ENCODE assay signal across 13 cellular contexts in the genomic region with DNA sequence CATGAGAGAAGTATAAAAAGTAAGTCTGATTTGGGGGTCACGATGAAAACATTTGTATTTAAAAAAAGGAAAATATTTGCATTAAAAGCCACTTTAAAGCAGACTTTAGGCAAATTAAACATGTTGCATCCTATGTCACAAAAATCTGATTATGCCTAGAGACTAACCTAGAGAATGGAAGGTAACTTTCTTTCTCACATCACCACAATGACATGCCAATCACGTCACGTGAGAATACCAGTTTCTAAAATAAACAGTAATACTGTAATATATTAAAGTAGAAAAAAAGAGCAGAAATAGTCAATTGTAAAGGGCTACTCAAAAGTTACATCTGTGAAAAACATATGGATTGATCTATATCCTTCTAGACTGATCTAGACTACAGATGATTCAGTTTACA. TPM values are rescaled to one million over a fixed set of nuclear protein-coding genes. Genes with fewer than 3 reads are reported as not detected.
DNase-seq lines count a peak whose midpoint lies in the region; ATAC-seq, FAIRE-seq and TF ChIP-seq lines count a peak whose summit lies in the region.
"Had no signal": no experiment of that assay in that cellular context is flagged by ENCODE, and none has a peak within 500 bp of the region (broad histone marks: within the 10 kb centered on the region; RNA-seq: fewer than 3 reads in every experiment).

No MANE protein-coding gene starts in this region.

- H3K27ac ChIP-seq in HepG2 (ENCODE audit: extremely low read length, insufficient read depth, low read length) (no peak overlapping the region), right lobe of liver (no peak overlapping the region), astrocyte (ENCODE audit: low read depth, low read length) (no peak overlapping the region), lower lobe of right lung (no peak overlapping the region)

- TF ChIP-seq EP300 in HepG2 (IDR thresholded peaks at IDR 0.05; ENCODE audit: low read depth in 2 of 2, low read length in 2 of 2) (no peak), HepG2 (CRISPR knock-in tag; IDR thresholded peaks at IDR 0.05; ENCODE audit: borderline replicate concordance) (no peak)

- peaks cover 81% of the 10 kb centered on the region for H3K79me2 ChIP-seq in HepG2 (ENCODE audit: insufficient read depth, low read length)
- H3K79me2 ChIP-seq in astrocyte (ENCODE audit: insufficient read depth, low read length): peaks cover 83% of the 10 kb centered on the region

- no TSS peak for BruUV-seq in HepG2 (replicated peaks; lab: Mats Ljungman, UMichigan)

- H3K9me3 ChIP-seq in HepG2 (ENCODE audit: low read length) (no peaks in the 10 kb centered on the region), right lobe of liver (no peaks in the 10 kb centered on the region), astrocyte (ENCODE audit: insufficient read depth, low read depth, low read length) (no peaks in the 10 kb centered on the region), lower lobe of right lung (no peaks in the 10 kb centered on the region)

- in situ Hi-C loops in HepG2 (cut with HindIII; ENCODE audit: extremely low pct_ligation_motif_present, low pct_unique_long_range_greater_than_20kb) (no loop called here), KBM-7 (cut with MboI; ENCODE audit: low pct_unique_long_range_greater_than_20kb, low sequenced_read_pairs) (no loop called here)

- H3K4me1 Mint-ChIP-seq in astrocyte (ENCODE audit: low read depth, unreplicated experiment): peaks cover 38% of the 10 kb centered on the region

- H3K4me2 ChIP-seq in HepG2 (ENCODE audit: low read depth, low read length) (peak overlapping the region; percentile 76; the same call in 1 of the 2 replicates), astrocyte (ENCODE audit: low read length) (peak overlapping the region; percentile 91)

- no peak for ATAC-seq in HepG2
- ATAC-seq in right lobe of liver: no peak
- no peak for ATAC-seq in lower lobe of right lung

- no peak for TF ChIP-seq RAD21 in HepG2 (CRISPR knock-in tag; IDR thresholded peaks at IDR 0.05)

- CTCF ChIA-PET in HepG2 (lab: Yijun Ruan, JAX; ENCODE audit: low intra/inter-chr PET ratio, low total read pairs): no interaction called here

- H3K27me3 Mint-ChIP-seq in astrocyte (ENCODE audit: low read depth, unreplicated experiment): no peaks in the 10 kb centered on the region

- intact Hi-C loops in HepG2 (cut with micrococcal nuclease; ENCODE audit: unreplicated experiment) (loop anchor here (5.0 kb wide), 1 partner anchor 156 kb away; no protein-coding TSS in a partner anchor), right lobe of liver (cut with DNase I) (no loop called here), lower lobe of right lung (cut with DNase I) (no loop called here)

- no peak for DNase-seq in HepG2 (ENCODE audit: low spot score)
- DNase-seq in right lobe of liver: no peak
- DNase-seq in astrocyte (ENCODE audit: low read depth): no peak
- DNase-seq in lower lobe of right lung: no peak
- no peak for DNase-seq in KBM-7
- no peak for DNase-seq in NCI-H2196 treated with DMSO at 0.1 percent for 48 hours (lab: John Stamatoyannopoulos, UW; ENCODE audit: unreplicated experiment)
- DNase-seq in mucosa of gallbladder (ENCODE audit: low spot score): no peak
- no peak for DNase-seq in Ammon's horn (ENCODE audit: low spot score)
- DNase-seq: GDM1, NCI-H226, small intestine had no signal

- POLR2A ChIA-PET in HepG2 (lab: Yijun Ruan, JAX): no interaction called here

- no peaks in the 10 kb centered on the region for H3K36me3 Mint-ChIP-seq in astrocyte (ENCODE audit: low read depth, unreplicated experiment)

- H3K4me3 Mint-ChIP-seq in astrocyte (ENCODE audit: unreplicated experiment): peak overlapping the region; percentile 97

- TF ChIP-seq CTCF in HepG2 (CRISPR knock-in tag; IDR thresholded peaks at IDR 0.05) (no peak), right lobe of liver (IDR thresholded peaks at IDR 0.05) (no peak), astrocyte (IDR thresholded peaks at IDR 0.05; ENCODE audit: insufficient read depth, low read depth, low read length) (no peak), lower lobe of right lung (IDR thresholded peaks at IDR 0.05) (no peak)

- H4K20me1 ChIP-seq in HepG2 (ENCODE audit: insufficient read depth, low read length) (peaks cover 53% of the 10 kb centered on the region), astrocyte (ENCODE audit: insufficient read depth, low read length) (peaks cover 61% of the 10 kb centered on the region)

- WGBS in HepG2 (ENCODE audit: low lambda C conversion rate): 89% methylated on average over 3 of the region's 3 CpGs
- WGBS in right lobe of liver (ENCODE audit: insufficient coverage, low coverage, low lambda C conversion rate, missing lambda C conversion rate): 42% methylated on average over 3 of the region's 3 CpGs

- H2AFZ ChIP-seq in HepG2 (ENCODE audit: low read length) (no peak overlapping the region), astrocyte (ENCODE audit: low read depth, low read length) (no peak overlapping the region)

- FAIRE-seq in HepG2 (lab: Jason Lieb, UNC) (no peak), astrocyte (lab: Jason Lieb, UNC) (no peak)
- FAIRE-seq: RCC 7860, small intestine had no signal

- H3K27me3 ChIP-seq in HepG2 (ENCODE audit: control insufficient read depth in 1 of 2, insufficient read depth in 2 of 2, low read length in 2 of 2) (no peaks in the 10 kb centered on the region; a peak in 1 of 5 replicates), right lobe of liver (no peaks in the 10 kb centered on the region), astrocyte (ENCODE audit: insufficient read depth, low read length) (no peaks in the 10 kb centered on the region), lower lobe of right lung (ENCODE audit: low read depth) (no peaks in the 10 kb centered on the region)

- H3K4me1 ChIP-seq in HepG2 (ENCODE audit: insufficient read depth, low read length) (peaks cover 74% of the 10 kb centered on the region), right lobe of liver (peaks cover 4 to 57% (median 13%) of the 10 kb centered on the region in 4 donors), astrocyte (ENCODE audit: insufficient read depth, low read length) (peaks cover 37% of the 10 kb centered on the region), lower lobe of right lung (peaks cover 79% of the 10 kb centered on the region)

- H3K9ac ChIP-seq in HepG2 (ENCODE audit: insufficient read depth, low read depth, low read length) (no peak overlapping the region), astrocyte (ENCODE audit: low read length) (no peak overlapping the region)

- H3K9me3 Mint-ChIP-seq in astrocyte (ENCODE audit: unreplicated experiment): no peaks in the 10 kb centered on the region

- H3K4me3 ChIP-seq in HepG2 (replicated peaks in 1 of 3; ENCODE audit: insufficient read depth in 1 of 3, low read depth in 2 of 3, low read length in 3 of 3) (peak overlapping the region in 2 of 3 experiments; percentile 12 to 31; a peak in 2 of 6 replicates), right lobe of liver (no peak overlapping the region), astrocyte (ENCODE audit: insufficient read depth, low read depth, low read length) (no peak overlapping the region), lower lobe of right lung (peak overlapping the region; percentile 90)

- H3K36me3 ChIP-seq in HepG2 (replicated peaks in 1 of 2; ENCODE audit: control insufficient read depth in 1 of 2, insufficient read depth in 2 of 2, low read length in 2 of 2) (no peaks in the 10 kb centered on the region), right lobe of liver (no peaks in the 10 kb centered on the region), astrocyte (ENCODE audit: insufficient read depth, low read length) (no peaks in the 10 kb centered on the region), lower lobe of right lung (no peaks in the 10 kb centered on the region)

- TF ChIP-seq POLR2A in HepG2 (IDR thresholded peaks at IDR 0.05; ENCODE audit: insufficient read depth in 1 of 2, low read depth in 2 of 2, low read length in 2 of 2) (no peak), right lobe of liver (IDR thresholded peaks at IDR 0.05) (no peak)

- H3K27ac Mint-ChIP-seq in astrocyte (ENCODE audit: unreplicated experiment): no peak overlapping the region

RNA-seq across cellular contexts. Expression of gene CHIC2, which starts 3.3 kb away (rescaled TPM):
- 16.6 and 17.2 TPM in 2 replicates for total RNA-seq in HepG2 (2016; rRNA removed; fragmentation: Illumina TruSeq; extraction: Trizol)
- total RNA-seq in HepG2 (2016; cell fraction: cytosol; rRNA removed; fragmentation: Illumina TruSeq; extraction: Trizol; ENCODE audit: low read depth): 27.0 and 31.5 TPM in 2 replicates
- 18.8 and 19.3 TPM in 2 replicates for total RNA-seq in HepG2 (2016; cell fraction: insoluble cytoplasmic fraction; rRNA removed; fragmentation: Illumina TruSeq; extraction: Trizol)
- total RNA-seq in HepG2 (2016; cell fraction: membrane; rRNA removed; fragmentation: Illumina TruSeq; extraction: Trizol): 33.0 and 34.2 TPM in 2 replicates
- 10.2 and 11.4 TPM in 2 replicates for total RNA-seq in HepG2 (2016; cell fraction: nucleus; rRNA removed; fragmentation: Illumina TruSeq; extraction: Trizol)
- 8.4 and 10.0 TPM in 2 replicates for polyA plus RNA-seq in HepG2 (2011; rRNA removed)
- polyA plus RNA-seq in HepG2 (2011; cell fraction: cytosol; rRNA removed): 9.5 and 9.8 TPM in 2 replicates
- 8.4 and 9.8 TPM in 2 replicates for polyA plus RNA-seq in HepG2 (2011; cell fraction: nucleus; rRNA removed)
- 9.2 and 11.5 TPM in 2 replicates for polyA plus RNA-seq in HepG2 (2012)
- 20.0 and 21.8 TPM in 2 replicates for polyA plus RNA-seq in HepG2 (2016; cell fraction: cytosol; fragmentation: Illumina TruSeq; extraction: Trizol; ENCODE audit: low read depth)
- polyA plus RNA-seq in HepG2 (2016; cell fraction: insoluble cytoplasmic fraction; fragmentation: Illumina TruSeq; extraction: Trizol; ENCODE audit: low read depth): 9.4 and 14.0 TPM in 2 replicates
- polyA plus RNA-seq in HepG2 (2016; cell fraction: membrane; fragmentation: Illumina TruSeq; extraction: Trizol; ENCODE audit: low read depth): 20.0 and 26.0 TPM in 2 replicates
- 8.3 and 12.4 TPM in 2 replicates for polyA plus RNA-seq in HepG2 (2016; cell fraction: nucleus; fragmentation: Illumina TruSeq; extraction: Trizol; ENCODE audit: insufficient read depth, low read depth)
- 2.2 and 8.7 TPM in 2 replicates for polyA minus RNA-seq in HepG2 (2011; rRNA and poly(A)+ RNA removed; ENCODE audit: low replicate concordance)
- 13.7 and 17.7 TPM in 2 replicates for polyA minus RNA-seq in HepG2 (2011; cell fraction: cytosol; rRNA and poly(A)+ RNA removed)
- polyA minus RNA-seq in HepG2 (2011; cell fraction: nucleus; rRNA and poly(A)+ RNA removed): 39.3 and 58.1 TPM in 2 replicates
- 10 to 100 TPM in 4 of 6 experiments, 1 to 10 TPM in 2; 8.4 to 22.9 (median 15.3) TPM for total RNA-seq in right lobe of liver
- 38.2 and 40.6 TPM in 2 replicates for total RNA-seq in astrocyte
- 30.1 TPM for total RNA-seq in lower lobe of right lung
- 23.6 TPM for total RNA-seq in mucosa of gallbladder

RNA-seq across cellular contexts. Expression of gene GSX2, which starts 38.9 kb away (rescaled TPM):
- total RNA-seq in HepG2 (2016; rRNA removed; fragmentation: Illumina TruSeq; extraction: Trizol) (not detected in 2 replicates), right lobe of liver (not detected), astrocyte (1.1 and 1.7 TPM in 2 replicates), lower lobe of right lung (not detected), mucosa of gallbladder (not detected)
- not detected in 2 replicates for total RNA-seq in HepG2 (2016; cell fraction: cytosol; rRNA removed; fragmentation: Illumina TruSeq; extraction: Trizol; ENCODE audit: low read depth)
- not detected in 2 replicates for total RNA-seq in HepG2 (2016; cell fraction: insoluble cytoplasmic fraction; rRNA removed; fragmentation: Illumina TruSeq; extraction: Trizol)
- total RNA-seq in HepG2 (2016; cell fraction: membrane; rRNA removed; fragmentation: Illumina TruSeq; extraction: Trizol): not detected in 2 replicates
- not detected in 2 replicates for total RNA-seq in HepG2 (2016; cell fraction: nucleus; rRNA removed; fragmentation: Illumina TruSeq; extraction: Trizol)
- polyA plus RNA-seq in HepG2 (2011; rRNA removed): not detected in 2 replicates
- not detected in 2 replicates for polyA plus RNA-seq in HepG2 (2011; cell fraction: cytosol; rRNA removed)
- not detected in 2 replicates for polyA plus RNA-seq in HepG2 (2011; cell fraction: nucleus; rRNA removed)
- not detected in 2 replicates for polyA plus RNA-seq in HepG2 (2012)
- not detected in 2 replicates for polyA plus RNA-seq in HepG2 (2016; cell fraction: cytosol; fragmentation: Illumina TruSeq; extraction: Trizol; ENCODE audit: low read depth)
- polyA plus RNA-seq in HepG2 (2016; cell fraction: insoluble cytoplasmic fraction; fragmentation: Illumina TruSeq; extraction: Trizol; ENCODE audit: low read depth): not detected in 2 replicates
- polyA plus RNA-seq in HepG2 (2016; cell fraction: membrane; fragmentation: Illumina TruSeq; extraction: Trizol; ENCODE audit: low read depth): not detected in 2 replicates
- polyA plus RNA-seq in HepG2 (2016; cell fraction: nucleus; fragmentation: Illumina TruSeq; extraction: Trizol; ENCODE audit: insufficient read depth, low read depth): not detected in 2 replicates
- not detected in 2 replicates for polyA minus RNA-seq in HepG2 (2011; rRNA and poly(A)+ RNA removed; ENCODE audit: low replicate concordance)
- not detected in 2 replicates for polyA minus RNA-seq in HepG2 (2011; cell fraction: cytosol; rRNA and poly(A)+ RNA removed)
- polyA minus RNA-seq in HepG2 (2011; cell fraction: nucleus; rRNA and poly(A)+ RNA removed): not detected in 2 replicates
- total RNA-seq: urinary bladder had no signal
- polyA plus RNA-seq: small intestine, urinary bladder had no signal

Comparison
In these comparisons a context has a peak if more than half of its experiments do, and no peak if none do; other contexts are left out.
1. H3K4me3 ChIP-seq: peak in HepG2 (2 of 3) and lower lobe of right lung (single experiment); none in right lobe of liver (0 of 3) and astrocyte (single experiment).